Comparison of ENCODE assay signal across 19 cellular contexts in the genomic region with DNA sequence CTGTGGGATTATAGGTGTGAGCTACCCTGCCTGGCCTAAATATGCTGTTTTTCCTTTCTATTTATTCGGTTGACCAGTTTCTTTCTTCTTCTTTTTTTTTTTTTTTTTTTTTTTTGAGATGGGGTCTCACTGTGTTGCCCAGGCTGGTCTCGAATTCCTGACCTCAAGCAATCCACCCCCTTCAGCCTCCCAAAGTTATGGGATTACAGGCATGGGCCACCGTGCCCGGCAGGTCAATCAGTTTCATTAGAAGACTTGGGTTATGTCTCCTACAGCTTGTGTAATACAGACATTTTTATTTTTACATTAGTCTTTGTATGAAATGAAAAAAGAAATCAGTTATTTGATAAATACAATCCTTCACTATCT.
"Had no signal": no experiment of that assay in that cellular context is flagged by ENCODE, and none has a peak within 500 bp of the region (broad histone marks: within the 10 kb centered on the region; RNA-seq: fewer than 3 reads in every experiment).

No MANE protein-coding gene starts in this region.

- DNase-seq: activated B cell treated with CpG ODN at 0.5 μM for 24 hours; activated CD4-positive, alpha-beta T cell treated with anti-CD3 and anti-CD28 coated beads for 36 hours; activated CD4-positive, alpha-beta T cell treated with anti-CD3 and anti-CD28 coated beads, Interleukin-2, amount 50 U/mL, for 48 hours; activated gamma-delta T cell; activated naive CD4-positive, alpha-beta T cell treated with anti-CD3 and anti-CD28 coated beads, Interleukin-2, amount 50 U/mL, for 16 hours; activated naive CD8-positive, alpha-beta T cell treated with anti-CD3 and anti-CD28 coated beads, Interleukin-2, amount 50 U/mL, for 24 hours; kidney; naive thymus-derived CD4-positive, alpha-beta T cell; retina; stimulated activated CD4-positive, alpha-beta T cell treated with anti-CD3 and anti-CD28 coated beads, Interleukin-2, amount 100 ng/mL, for 48 hours; stimulated activated naive CD4-positive, alpha-beta T cell treated with Interleukin-2 at 50 U/mL for 16 hours; substantia nigra; T-helper 9 cell; uterus had no signal

- H3K4me1 ChIP-seq: uterus had no signal

- H3K9me3 ChIP-seq: tibial nerve, uterus had no signal

- ATAC-seq: activated CD4-positive, alpha-beta T cell treated with anti-CD3 and anti-CD28 coated beads for 36 hours; activated naive CD8-positive, alpha-beta T cell treated with anti-CD3 and anti-CD28 coated beads, Interleukin-2, amount 50 U/mL, for 24 hours; naive thymus-derived CD4-positive, alpha-beta T cell had no signal

- H3K4me3 ChIP-seq: cardiac muscle cell, lung, neural progenitor cell, tibial nerve, uterus had no signal

- H3K4me2 ChIP-seq: neural progenitor cell had no signal

- H3K36me3 ChIP-seq: cardiac muscle cell, neural progenitor cell, uterus had no signal

- FAIRE-seq: kidney had no signal

- H2AFZ ChIP-seq: neural progenitor cell had no signal

- H3K9ac ChIP-seq: neural progenitor cell had no signal

- H3K27me3 ChIP-seq: cardiac muscle cell, foreskin keratinocyte, neural progenitor cell, tibial nerve, uterus had no signal

- H3K27ac ChIP-seq: cardiac muscle cell, foreskin keratinocyte, neural progenitor cell, tibial nerve, uterus had no signal
